1 cellular context compared by ENCODE assay signal in the genomic region with DNA sequence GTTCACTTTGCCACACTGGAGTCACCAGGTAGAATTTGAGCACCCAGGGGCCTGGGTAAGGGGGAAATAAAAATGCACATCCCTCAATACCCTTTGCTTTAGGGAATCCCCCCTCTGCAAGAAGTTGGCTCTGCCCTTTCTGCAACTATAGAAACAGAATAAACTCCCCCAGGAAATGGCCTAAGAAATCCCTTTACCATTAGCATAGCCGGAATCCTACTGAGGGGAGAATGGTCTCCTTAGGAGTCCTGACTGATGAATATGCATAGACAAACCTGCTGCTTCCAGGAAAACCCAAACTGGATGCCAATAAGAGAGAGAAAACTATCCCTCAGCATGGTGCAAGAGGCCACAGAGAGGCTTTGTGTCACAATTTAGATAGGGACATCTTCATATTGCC.
A peak's percentile ranks its signal among the peaks of the same experiment; 100 is the strongest.
TF ChIP-seq lines count a peak whose summit lies in the region.

No MANE protein-coding gene starts in this region.

TF ChIP-seq in H1, 55 proteins besides CTCF, POLR2A, EP300 and RAD21 (continued from another document):
- TF ChIP-seq, protein P1, sequence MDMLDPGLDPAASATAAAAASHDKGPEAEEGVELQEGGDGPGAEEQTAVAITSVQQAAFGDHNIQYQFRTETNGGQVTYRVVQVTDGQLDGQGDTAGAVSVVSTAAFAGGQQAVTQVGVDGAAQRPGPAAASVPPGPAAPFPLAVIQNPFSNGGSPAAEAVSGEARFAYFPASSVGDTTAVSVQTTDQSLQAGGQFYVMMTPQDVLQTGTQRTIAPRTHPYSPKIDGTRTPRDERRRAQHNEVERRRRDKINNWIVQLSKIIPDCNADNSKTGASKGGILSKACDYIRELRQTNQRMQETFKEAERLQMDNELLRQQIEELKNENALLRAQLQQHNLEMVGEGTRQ (IDR thresholded peaks at IDR 0.05; ENCODE audit: low read length) = peak; percentile 50; the same call in 1 of the 2 replicates
- TF ChIP-seq, protein P2, sequence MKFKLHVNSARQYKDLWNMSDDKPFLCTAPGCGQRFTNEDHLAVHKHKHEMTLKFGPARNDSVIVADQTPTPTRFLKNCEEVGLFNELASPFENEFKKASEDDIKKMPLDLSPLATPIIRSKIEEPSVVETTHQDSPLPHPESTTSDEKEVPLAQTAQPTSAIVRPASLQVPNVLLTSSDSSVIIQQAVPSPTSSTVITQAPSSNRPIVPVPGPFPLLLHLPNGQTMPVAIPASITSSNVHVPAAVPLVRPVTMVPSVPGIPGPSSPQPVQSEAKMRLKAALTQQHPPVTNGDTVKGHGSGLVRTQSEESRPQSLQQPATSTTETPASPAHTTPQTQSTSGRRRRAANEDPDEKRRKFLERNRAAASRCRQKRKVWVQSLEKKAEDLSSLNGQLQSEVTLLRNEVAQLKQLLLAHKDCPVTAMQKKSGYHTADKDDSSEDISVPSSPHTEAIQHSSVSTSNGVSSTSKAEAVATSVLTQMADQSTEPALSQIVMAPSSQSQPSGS (IDR thresholded peaks at IDR 0.05; ENCODE audit: low read length) = no peak
- TF ChIP-seq SP2 (IDR thresholded peaks at IDR 0.05; ENCODE audit: low read length) (no peak), GABPA (IDR thresholded peaks at IDR 0.05; ENCODE audit: borderline replicate concordance, insufficient read depth, low read length) (no peak), CBX8 (IDR thresholded peaks at IDR 0.05; ENCODE audit: borderline replicate concordance, low read depth, low read length) (no peak), CHD2 (IDR thresholded peaks at IDR 0.05; ENCODE audit: low read length) (no peak), TBP (IDR thresholded peaks at IDR 0.05; ENCODE audit: low read depth, low read length) (no peak), SIX5 (IDR thresholded peaks at IDR 0.05; ENCODE audit: low read depth, low read length) (no peak), YY1 (IDR thresholded peaks at IDR 0.05; ENCODE audit: low read depth, low read length) (no peak), SP1 (IDR thresholded peaks at IDR 0.05; ENCODE audit: low read depth, low read length) (0 out of 2 replicates have a peak, but pooled peaks have one; percentile 26), CTBP2 (IDR thresholded peaks at IDR 0.05; ENCODE audit: borderline replicate concordance, insufficient read depth, insufficient read length, low read length) (no peak), JUND (IDR thresholded peaks at IDR 0.05; ENCODE audit: low read length) (no peak), SRF (IDR thresholded peaks at IDR 0.05; ENCODE audit: low read depth, low read length) (no peak), SIRT6 (IDR thresholded peaks at IDR 0.05; ENCODE audit: low read length) (no peak), CREB1 (IDR thresholded peaks at IDR 0.05) (no peak), EZH2 (IDR thresholded peaks at IDR 0.05; ENCODE audit: low read depth, low read length, severe bottlenecking) (no peak), NANOG (IDR thresholded peaks at IDR 0.05; ENCODE audit: insufficient read depth, low read depth, low read length, poor library complexity, severe bottlenecking) (peak; percentile 20), POU5F1 (IDR thresholded peaks at IDR 0.05; ENCODE audit: low read depth, low read length) (peak; percentile 83), HDAC6 (IDR thresholded peaks at IDR 0.05; ENCODE audit: low read depth, low read length) (no peak), POLR2AphosphoS5 (IDR thresholded peaks at IDR 0.05; ENCODE audit: low read depth, low read length) (no peak), SAP30 (IDR thresholded peaks at IDR 0.05; ENCODE audit: insufficient read depth, insufficient replicate concordance, low read length) (no peak), TAF1 (IDR thresholded peaks at IDR 0.05; ENCODE audit: low read depth, low read length) (no peak), BRCA1 (IDR thresholded peaks at IDR 0.05; ENCODE audit: low read depth, low read length) (no peak), MAFK (IDR thresholded peaks at IDR 0.05; ENCODE audit: low read depth, low read length) (no peak), PHF8 (conservative IDR thresholded peaks at IDR 0.05; ENCODE audit: low read depth, low read length) (no peak), TEAD4 (IDR thresholded peaks at IDR 0.05; ENCODE audit: low read depth, low read length) (no peak), RFX5 (IDR thresholded peaks at IDR 0.05; ENCODE audit: borderline replicate concordance, low read depth, low read length) (no peak), ZNF274 (IDR thresholded peaks at IDR 0.05; ENCODE audit: borderline replicate concordance, extremely low read depth, low read length) (no peak)
- TF ChIP-seq, protein P3, sequence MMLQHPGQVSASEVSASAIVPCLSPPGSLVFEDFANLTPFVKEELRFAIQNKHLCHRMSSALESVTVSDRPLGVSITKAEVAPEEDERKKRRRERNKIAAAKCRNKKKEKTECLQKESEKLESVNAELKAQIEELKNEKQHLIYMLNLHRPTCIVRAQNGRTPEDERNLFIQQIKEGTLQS (IDR thresholded peaks at IDR 0.05; ENCODE audit: insufficient read depth, low read depth, low read length) = no peak
